Comparison of ENCODE assay signal across 14 cellular contexts in genomic region chr1:182622795-182623528, GRCh38. TPM values are rescaled to one million over a fixed set of nuclear protein-coding genes. Genes with fewer than 3 reads are reported as not detected.
DNase-seq lines count a peak whose midpoint lies in the region; ATAC-seq, FAIRE-seq and TF ChIP-seq lines count a peak whose summit lies in the region.
"Had no signal": no experiment of that assay in that cellular context is flagged by ENCODE, and none has a peak within 500 bp of the region (broad histone marks: within the 10 kb centered on the region; RNA-seq: fewer than 3 reads in every experiment).

No MANE protein-coding gene starts in this region.

- H3K27me3 ChIP-seq in BLaER1: no peaks in the 10 kb centered on the region
- H3K27me3 ChIP-seq in hepatocyte: no peaks in the 10 kb centered on the region

- H3K36me3 ChIP-seq in BLaER1 (no peaks in the 10 kb centered on the region), hepatocyte (replicated peaks; ENCODE audit: insufficient read depth, low read depth) (no peaks in the 10 kb centered on the region)

- H3K9me3 ChIP-seq in BLaER1 (peaks cover 13% of the 10 kb centered on the region; the same call in 1 of the 2 replicates), hepatocyte (ENCODE audit: low read depth) (no peaks in the 10 kb centered on the region)

- H3K9me2 ChIP-seq in hepatocyte (replicated peaks; ENCODE audit: insufficient read depth): no peaks in the 10 kb centered on the region

- H3K4me2 ChIP-seq in BLaER1: peak overlapping the region; percentile 86
- H3K4me2 ChIP-seq in hepatocyte: no peak overlapping the region

- no peaks in the 10 kb centered on the region for H4K20me1 ChIP-seq in BLaER1
- H4K20me1 ChIP-seq in hepatocyte (ENCODE audit: insufficient read depth, poor library complexity, severe bottlenecking): no peaks in the 10 kb centered on the region

- H3K4me3 ChIP-seq in BLaER1 (peak overlapping the region; percentile 49), choroid plexus epithelial cell (ENCODE audit: low read depth, low read length) (no peak overlapping the region), hepatocyte (no peak overlapping the region)

- no peak overlapping the region for H2AFZ ChIP-seq in hepatocyte

- H3K9ac ChIP-seq in BLaER1: peak overlapping the region; percentile 59

- ATAC-seq in GM19351 (IDR thresholded peaks at IDR 0.05; ENCODE audit: unreplicated experiment): peak; percentile 62
- ATAC-seq in HG03066 (IDR thresholded peaks at IDR 0.05; ENCODE audit: low read depth, unreplicated experiment): peak; percentile 52

- no peak for TF ChIP-seq CTCF in choroid plexus epithelial cell (conservative IDR thresholded peaks at IDR 0.05; ENCODE audit: low read depth, low read length)
- no peak for TF ChIP-seq CTCF in hepatocyte (IDR thresholded peaks at IDR 0.05; ENCODE audit: poor library complexity)

- peaks cover 85% of the 10 kb centered on the region for H3K4me1 ChIP-seq in BLaER1
- H3K4me1 ChIP-seq in hepatocyte (ENCODE audit: insufficient read depth): peaks cover 3% of the 10 kb centered on the region

- DNase-seq in choroid plexus epithelial cell (ENCODE audit: low read depth) (peak; percentile 45), NCI-H1417 (lab: John Stamatoyannopoulos, UW) (no peak), RCC 7860 (ENCODE audit: low spot score) (no peak), NCI-H345 treated with DMSO at 0.1 percent for 48 hours (lab: John Stamatoyannopoulos, UW; ENCODE audit: unreplicated experiment) (no peak), hepatocyte (ENCODE audit: low spot score) (no peak)
- DNase-seq: C1 segment of cervical spinal cord; effector memory CD4-positive, alpha-beta T cell; immature natural killer cell; NCI-H345; occipital lobe; T-helper 1 cell had no signal

- no peak for FAIRE-seq in RCC 7860 (lab: Jason Lieb, UNC)

- H3K79me2 ChIP-seq in hepatocyte: no peaks in the 10 kb centered on the region

- 76% methylated on average over 7 of the region's 7 CpGs for WGBS in hepatocyte (ENCODE audit: low lambda C conversion rate, missing lambda C conversion rate)

- peak overlapping the region; percentile 86 for H3K27ac ChIP-seq in BLaER1
- H3K27ac ChIP-seq in hepatocyte: no peak overlapping the region

RNA-seq across cellular contexts. Expression of gene RGS16, which starts 18.8 kb away (rescaled TPM):
- total RNA-seq in hepatocyte: 6.3 and 7.3 TPM in 2 replicates
- 7.6 and 18.1 TPM in 2 replicates for polyA plus RNA-seq in hepatocyte

RNA-seq across cellular contexts. Expression of gene RNASEL, which starts 33.9 kb away (rescaled TPM):
- 6.8 and 7.5 TPM in 2 replicates for total RNA-seq in hepatocyte
- 4.0 and 5.3 TPM in 2 replicates for polyA plus RNA-seq in hepatocyte
